Comparison of ENCODE assay signal across 2 cellular contexts in genomic region chr1:162564762-162565218, GRCh38.
TF ChIP-seq lines count a peak whose summit lies in the region.

No MANE protein-coding gene starts in this region.

TF ChIP-seq in IMR-90, 13 proteins besides CTCF, POLR2A, EP300 and RAD21:
- TF ChIP-seq USF2 (IDR thresholded peaks at IDR 0.05; ENCODE audit: low read depth, low read length) = no peak
- TF ChIP-seq RCOR1 (IDR thresholded peaks at IDR 0.05; ENCODE audit: insufficient replicate concordance, low read length) = no peak
- no peak for TF ChIP-seq ELK1 (IDR thresholded peaks at IDR 0.05; ENCODE audit: borderline replicate concordance, low read depth, low read length)
- TF ChIP-seq MAZ (IDR thresholded peaks at IDR 0.05; ENCODE audit: borderline replicate concordance, low read depth, low read length) = no peak
- TF ChIP-seq BHLHE40 (IDR thresholded peaks at IDR 0.05; ENCODE audit: low read depth, low read length) = no peak
- TF ChIP-seq MAFK (IDR thresholded peaks at IDR 0.05; ENCODE audit: low read depth, low read length) = no peak
- TF ChIP-seq CHD1 (IDR thresholded peaks at IDR 0.05; ENCODE audit: low read depth, low read length) = no peak
- no peak for TF ChIP-seq SMC3 (IDR thresholded peaks at IDR 0.05; ENCODE audit: low read depth, low read length)
- TF ChIP-seq FOS (IDR thresholded peaks at IDR 0.05; ENCODE audit: low read depth, low read length) = no peak
- no peak for TF ChIP-seq NFE2L2 (IDR thresholded peaks at IDR 0.05; ENCODE audit: low read depth, low read length)
- no peak for TF ChIP-seq MXI1 (IDR thresholded peaks at IDR 0.05; ENCODE audit: borderline replicate concordance, low read depth, low read length)
- TF ChIP-seq RFX5 (IDR thresholded peaks at IDR 0.05; ENCODE audit: low read depth, low read length) = no peak
- TF ChIP-seq CEBPB (IDR thresholded peaks at IDR 0.05; ENCODE audit: low read depth, low read length) = no peak
TF ChIP-seq in IMR-90: peak in this region for 0.

TF ChIP-seq in GM12878, 131 proteins besides CTCF, POLR2A, EP300 and RAD21:
- TF ChIP-seq IRF5 (IDR thresholded peaks at IDR 0.05; ENCODE audit: borderline replicate concordance) = no peak
- TF ChIP-seq CHD4 (IDR thresholded peaks at IDR 0.05) = no peak
- TF ChIP-seq ZNF274 (IDR thresholded peaks at IDR 0.05; ENCODE audit: insufficient read depth, insufficient read length) = no peak
- TF ChIP-seq YBX1 (IDR thresholded peaks at IDR 0.05) = no peak
- TF ChIP-seq TCF12 (IDR thresholded peaks at IDR 0.05; ENCODE audit: low read depth, low read length) = no peak
- no peak for TF ChIP-seq BACH1 (IDR thresholded peaks at IDR 0.05; ENCODE audit: borderline replicate concordance)
- no peak for TF ChIP-seq POLR2AphosphoS5 (IDR thresholded peaks at IDR 0.05; ENCODE audit: low read length)
- no peak for TF ChIP-seq MTA3 (IDR thresholded peaks at IDR 0.05; ENCODE audit: borderline replicate concordance, low read length)
- no peak for TF ChIP-seq BMI1 (IDR thresholded peaks at IDR 0.05; ENCODE audit: borderline replicate concordance)
- no peak for TF ChIP-seq HDGF (IDR thresholded peaks at IDR 0.05)
- TF ChIP-seq CHD1 (IDR thresholded peaks at IDR 0.05; ENCODE audit: low read depth, low read length) = no peak
- TF ChIP-seq NR2C2 (IDR thresholded peaks at IDR 0.05; ENCODE audit: borderline replicate concordance, control insufficient read depth, insufficient read length, low read depth) = no peak
- TF ChIP-seq PML (IDR thresholded peaks at IDR 0.05; ENCODE audit: low read length) = no peak
- no peak for TF ChIP-seq SKIL (IDR thresholded peaks at IDR 0.05; ENCODE audit: low read depth, poor library complexity, severe bottlenecking)
